In the genomic region with DNA sequence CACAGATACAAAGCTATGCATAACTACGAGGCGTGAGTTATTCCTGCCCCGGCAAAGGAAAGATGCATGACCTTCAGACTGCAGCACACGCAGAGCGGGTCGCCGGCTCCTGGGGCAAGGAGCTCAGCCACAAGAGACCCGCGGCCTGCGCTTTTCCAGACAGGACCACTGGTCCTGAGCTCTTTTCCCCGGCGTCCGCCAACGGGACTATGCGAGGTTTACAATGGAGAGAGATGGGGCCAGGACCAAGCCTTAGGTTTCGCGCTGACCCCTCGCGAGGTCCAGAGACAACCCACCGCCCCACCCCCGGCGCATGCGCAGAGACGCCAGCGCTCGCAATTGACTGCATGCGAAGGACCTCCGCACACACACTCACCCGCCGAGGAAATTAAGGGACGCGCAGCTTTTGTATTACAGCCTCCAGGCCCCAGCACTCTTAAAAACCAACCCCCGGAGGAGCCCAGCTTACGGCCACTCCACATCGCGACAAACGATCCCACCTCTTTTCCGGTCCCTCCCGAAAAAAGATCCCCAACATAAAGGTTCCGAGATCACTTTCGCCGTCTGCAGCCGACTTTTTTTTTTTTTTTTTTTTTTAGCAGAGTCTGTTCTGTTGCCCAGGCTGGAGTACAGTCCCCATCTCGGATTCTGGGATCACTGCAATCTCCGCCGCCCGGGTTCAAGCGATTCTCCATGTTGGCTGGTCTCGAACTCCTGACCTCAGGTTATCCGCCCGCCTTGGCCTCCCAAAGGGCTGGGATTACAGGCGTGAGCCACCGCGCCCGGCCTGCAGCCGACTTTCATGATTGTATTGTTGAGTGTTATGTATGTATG, we compare ENCODE assay signal across 7 cellular contexts.
A peak's percentile ranks its signal among the peaks of the same experiment; 100 is the strongest.
DNase-seq lines count a peak whose midpoint lies in the region; ATAC-seq and TF ChIP-seq lines count a peak whose summit lies in the region.

A gene with protein sequence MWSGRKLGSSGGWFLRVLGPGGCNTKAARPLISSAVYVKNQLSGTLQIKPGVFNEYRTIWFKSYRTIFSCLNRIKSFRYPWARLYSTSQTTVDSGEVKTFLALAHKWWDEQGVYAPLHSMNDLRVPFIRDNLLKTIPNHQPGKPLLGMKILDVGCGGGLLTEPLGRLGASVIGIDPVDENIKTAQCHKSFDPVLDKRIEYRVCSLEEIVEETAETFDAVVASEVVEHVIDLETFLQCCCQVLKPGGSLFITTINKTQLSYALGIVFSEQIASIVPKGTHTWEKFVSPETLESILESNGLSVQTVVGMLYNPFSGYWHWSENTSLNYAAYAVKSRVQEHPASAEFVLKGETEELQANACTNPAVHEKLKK (minus strand): TSS at position 498 of the 834 bp plus-strand sequence. CDS start 16 bp downstream, at position 482.

- DNase-seq in NCI-H146 (lab: John Stamatoyannopoulos, UW) (peak; percentile 84), T1000 (lab: John Stamatoyannopoulos, UW) (peak; percentile 63), astrocyte of the hippocampus (ENCODE audit: low read depth, low spot score) (peak; percentile 92), hypothalamus (lab: John Stamatoyannopoulos, UW) (peak; percentile 29 to 84 (median 61)), retinal pigment epithelial cell (ENCODE audit: low read depth) (peak; percentile 39)

- no peak for TF ChIP-seq CTCF in retinal pigment epithelial cell (conservative IDR thresholded peaks at IDR 0.05; ENCODE audit: low read depth, low read length)

- H3K4me3 ChIP-seq in retinal pigment epithelial cell (ENCODE audit: low read length): peak within 1 kb of the TSS; percentile 74

- ATAC-seq in GM18498 (IDR thresholded peaks at IDR 0.05; ENCODE audit: unreplicated experiment) (peak; percentile 81), HG02840 (IDR thresholded peaks at IDR 0.05; ENCODE audit: low FRiP score, unreplicated experiment) (peak; percentile 72)

Comparison
In these comparisons a context has a peak if more than half of its experiments do, and no peak if none do; other contexts are left out.
1. Peak in every context shown above with its lines: DNase-seq, ATAC-seq and H3K4me3 ChIP-seq.
2. DNase-seq: peak in every context shown above with its lines; median percentile 92 in astrocyte of the hippocampus; 84 in NCI-H146; 63 in T1000; 61 in hypothalamus; 39 in retinal pigment epithelial cell.